ENCODE assay signal across 7 cellular contexts in the genomic region with DNA sequence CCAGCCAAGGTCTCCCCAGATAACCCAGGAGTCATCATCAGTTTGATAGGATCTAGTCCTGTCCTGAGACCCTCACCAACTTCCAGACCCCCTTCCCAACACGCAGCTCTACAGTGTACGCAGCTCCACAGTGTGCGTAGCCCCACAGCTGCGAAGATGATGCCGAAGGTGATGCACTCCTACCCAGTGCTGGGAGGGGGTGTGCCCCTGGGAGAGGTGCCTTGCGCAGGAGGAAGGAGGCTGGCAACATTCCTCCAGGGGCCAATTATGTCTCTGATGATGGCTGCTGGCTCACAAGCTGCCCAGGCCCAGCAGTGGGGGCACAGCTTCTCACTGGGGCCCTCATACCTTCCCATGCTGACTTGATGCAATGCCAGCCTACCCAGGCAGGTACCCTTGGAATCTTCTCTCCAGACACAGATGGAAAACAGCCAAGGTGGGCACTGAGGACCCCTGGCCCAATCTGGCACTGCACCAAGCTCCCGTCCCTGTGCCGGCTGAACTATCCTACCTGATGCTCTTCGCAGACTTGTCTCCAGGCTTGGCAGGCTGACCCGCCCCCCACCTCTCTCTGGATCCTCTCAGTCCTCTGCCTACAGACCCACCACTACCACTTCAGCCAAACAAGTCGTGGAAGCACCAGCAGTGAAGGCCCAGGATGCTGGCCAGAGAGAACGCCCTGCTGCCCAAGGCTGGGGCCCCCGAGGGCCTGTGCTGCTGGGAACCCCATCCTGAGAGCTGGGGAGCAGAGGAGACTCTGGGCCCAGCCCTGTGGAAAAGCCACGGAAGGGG. TPM values are rescaled to one million over a fixed set of nuclear protein-coding genes. Genes with fewer than 3 reads are reported as not detected.
DNase-seq lines count a peak whose midpoint lies in the region; ATAC-seq and TF ChIP-seq lines count a peak whose summit lies in the region.
"Had no signal": no experiment of that assay in that cellular context is flagged by ENCODE, and none has a peak within 500 bp of the region (broad histone marks: within the 10 kb centered on the region; RNA-seq: fewer than 3 reads in every experiment).

No MANE protein-coding gene starts in this region.

- no peaks in the 10 kb centered on the region for H3K27me3 ChIP-seq in ascending aorta
- H3K27me3 ChIP-seq in naive thymus-derived CD4-positive, alpha-beta T cell (ENCODE audit: control insufficient read depth in 2 of 2, insufficient read depth in 2 of 2, low read length in 2 of 2): no peaks in the 10 kb centered on the region

- POLR2A ChIA-PET in naive thymus-derived CD4-positive, alpha-beta T cell (lab: Charles Lee): interaction anchor here (0.9 to 3.5 kb wide), 6 partner anchors 9 to 72 kb away, joined by 3 to 21 read pairs (median 4); a partner anchor contains a TSS

- H3K27me3 Mint-ChIP-seq in naive thymus-derived CD4-positive, alpha-beta T cell: peaks cover 0 to 2% (median 0%) of the 10 kb centered on the region in 5 donors

- peak overlapping the region; percentile 86; the same call in 1 of the 2 replicates for H3K4me3 ChIP-seq in GM08714 (ENCODE audit: low read length)
- H3K4me3 ChIP-seq in ascending aorta: peak overlapping the region; percentile 70 to 84
- H3K4me3 ChIP-seq in naive thymus-derived CD4-positive, alpha-beta T cell (ENCODE audit: low read length): peak overlapping the region; percentile 70

- H3K9me3 Mint-ChIP-seq in naive thymus-derived CD4-positive, alpha-beta T cell: no peaks in the 10 kb centered on the region

- peaks cover 12 to 18% of the 10 kb centered on the region in 2 donors for H3K36me3 ChIP-seq in ascending aorta
- peaks cover 0 to 36% (median 6%) of the 10 kb centered on the region in 3 experiments for H3K36me3 ChIP-seq in naive thymus-derived CD4-positive, alpha-beta T cell (ENCODE audit: control insufficient read depth in 2 of 3, insufficient read depth in 3 of 3, low read length in 3 of 3)

- H3K9me3 ChIP-seq in ascending aorta: no peaks in the 10 kb centered on the region
- peaks cover 0 to 9% (median 0%) of the 10 kb centered on the region in 3 experiments for H3K9me3 ChIP-seq in naive thymus-derived CD4-positive, alpha-beta T cell (ENCODE audit: control insufficient read depth in 2 of 3, low read length in 3 of 3)

- peak in 1 of 2 donors; percentile 61 for DNase-seq in ascending aorta (ENCODE audit: low spot score in 2 of 2)
- DNase-seq in naive thymus-derived CD4-positive, alpha-beta T cell: peak in 2 of 9 donors; percentile 8 to 23
- DNase-seq: foreskin keratinocyte had no signal

- no peak for ATAC-seq in naive thymus-derived CD4-positive, alpha-beta T cell
- no peak for ATAC-seq in GM21390 (IDR thresholded peaks at IDR 0.05; ENCODE audit: unreplicated experiment)
- no peak for ATAC-seq in GM21360 (IDR thresholded peaks at IDR 0.05; ENCODE audit: unreplicated experiment)
- ATAC-seq in GM21423 (IDR thresholded peaks at IDR 0.05; ENCODE audit: unreplicated experiment): no peak

- peak overlapping the region; percentile 70 to 79 for H3K27ac ChIP-seq in ascending aorta
- peak overlapping the region; percentile 80 for H3K27ac ChIP-seq in naive thymus-derived CD4-positive, alpha-beta T cell (ENCODE audit: low read depth, low read length)
- H3K27ac ChIP-seq: foreskin keratinocyte had no signal

- peak overlapping the region; percentile 59 to 91 (median 86) for H3K27ac Mint-ChIP-seq in naive thymus-derived CD4-positive, alpha-beta T cell

- peaks cover 0 to 31% (median 24%) of the 10 kb centered on the region in 7 donors for H3K4me1 Mint-ChIP-seq in naive thymus-derived CD4-positive, alpha-beta T cell

- peaks cover 0 to 29% (median 0%) of the 10 kb centered on the region in 5 donors for H3K36me3 Mint-ChIP-seq in naive thymus-derived CD4-positive, alpha-beta T cell

- H3K4me1 ChIP-seq in ascending aorta: peaks cover 13 to 16% of the 10 kb centered on the region in 2 donors
- H3K4me1 ChIP-seq in naive thymus-derived CD4-positive, alpha-beta T cell (ENCODE audit: control insufficient read depth in 2 of 2, insufficient read depth in 2 of 2, low read length in 2 of 2): peaks cover 9% of the 10 kb centered on the region in 2 donors
- H3K4me1 ChIP-seq: foreskin keratinocyte had no signal

- peak overlapping the region; percentile 73 to 91 (median 83) for H3K4me3 Mint-ChIP-seq in naive thymus-derived CD4-positive, alpha-beta T cell

- CTCF ChIA-PET in naive thymus-derived CD4-positive, alpha-beta T cell (lab: Charles Lee): interaction anchor here (1.2 kb wide), 1 partner anchor 12 kb away, joined by 5 read pairs; a partner anchor contains a TSS

- no peak for TF ChIP-seq CTCF in ascending aorta (IDR thresholded peaks at IDR 0.05)

- intact Hi-C loops in ascending aorta (cut with DNase I): no loop called here
- intact Hi-C loops in naive thymus-derived CD4-positive, alpha-beta T cell (cut with micrococcal nuclease): no loop called here

RNA-seq across cellular contexts. Expression of a gene that starts 1.4 kb away (rescaled TPM):
- total RNA-seq in ascending aorta: 17.5 TPM
- 10 to 100 TPM; 17.7 to 29.8 (median 26.3) TPM for total RNA-seq in naive thymus-derived CD4-positive, alpha-beta T cell
- 1 to 10 TPM; 1.1 to 2.4 TPM for polyA plus RNA-seq in naive thymus-derived CD4-positive, alpha-beta T cell

RNA-seq across cellular contexts. Expression of a gene that starts 11.1 kb away (rescaled TPM):
- total RNA-seq in ascending aorta: not detected
- total RNA-seq in naive thymus-derived CD4-positive, alpha-beta T cell: 10 to 100 TPM; 10.2 to 37.8 (median 22.7) TPM
- polyA plus RNA-seq in naive thymus-derived CD4-positive, alpha-beta T cell: 10 to 100 TPM; 11.5 to 14.2 TPM

RNA-seq across cellular contexts. Expression of a gene that starts 12.1 kb away (rescaled TPM):
- 95.4 TPM for total RNA-seq in ascending aorta
- total RNA-seq in naive thymus-derived CD4-positive, alpha-beta T cell: 10 to 100 TPM; 42.0 to 49.0 (median 46.6) TPM
- 10 to 100 TPM; 20.5 to 33.0 TPM for polyA plus RNA-seq in naive thymus-derived CD4-positive, alpha-beta T cell

RNA-seq across cellular contexts. Expression of a gene that starts 12.6 kb away (rescaled TPM):
- total RNA-seq in ascending aorta: 33.5 TPM
- 10 to 100 TPM; 71.2 to 95.8 (median 82.9) TPM for total RNA-seq in naive thymus-derived CD4-positive, alpha-beta T cell
- polyA plus RNA-seq in naive thymus-derived CD4-positive, alpha-beta T cell: 100 to 1,000 TPM in 1 of 2 donors, 10 to 100 TPM in 1; 86.9 to 127 TPM

Comparison
In these comparisons a context has a peak if more than half of its experiments do, and no peak if none do; other contexts are left out.
1. RNA of a gene that starts 11.1 kb away (total RNA-seq): 10.2 to 37.8 TPM in naive thymus-derived CD4-positive, alpha-beta T cell; not detected in ascending aorta (single experiment); every median in the first group is over 10 times any median in the second.
2. Peak in every context shown above with its lines, with median percentiles within 50 percentile points of each other: H3K4me3 ChIP-seq.